In genomic region chr17:32445075-32445427, GRCh38 we compare ENCODE assay signal across 8 cellular contexts. TPM values are rescaled to one million over a fixed set of nuclear protein-coding genes. Genes with fewer than 3 reads are reported as not detected.
A peak's percentile ranks its signal among the peaks of the same experiment; 100 is the strongest.
DNase-seq lines count a peak whose midpoint lies in the region; ATAC-seq and TF ChIP-seq lines count a peak whose summit lies in the region.

No MANE protein-coding gene starts in this region.

- H3K27me3 ChIP-seq in Loucy (ENCODE audit: insufficient read depth, low read length, poor library complexity, severe bottlenecking) = peaks cover 4% of the 10 kb centered on the region
- no peaks in the 10 kb centered on the region for H3K27me3 ChIP-seq in vagina

- H3K27ac ChIP-seq in vagina = peak overlapping the region; percentile 81

- no peaks in the 10 kb centered on the region for H3K9me3 Mint-ChIP-seq in activated T-helper 1 cell treated with anti-CD3 and anti-CD28 coated beads, Interleukin-12 subunit alpha, Interleukin-12 subunit beta, Interleukin-2, Interleukin-4 antibody, amounts not matched to agents 30 ng/mL and 10 ng/mL and 1 ng/mL, durations not matched to agents 14 hours and 24 hours and 36 hours
- H3K9me3 Mint-ChIP-seq in osteocyte (ENCODE audit: unreplicated experiment) = no peaks in the 10 kb centered on the region

- H2AFZ ChIP-seq in Loucy (ENCODE audit: low read length) = peak overlapping the region; percentile 97

- H3K27me3 Mint-ChIP-seq in activated T-helper 1 cell treated with anti-CD3 and anti-CD28 coated beads, Interleukin-12 subunit alpha, Interleukin-12 subunit beta, Interleukin-2, Interleukin-4 antibody, amounts not matched to agents 30 ng/mL and 10 ng/mL and 1 ng/mL, durations not matched to agents 14 hours and 24 hours and 36 hours (ENCODE audit: insufficient read depth) = peaks cover 5% of the 10 kb centered on the region
- H3K27me3 Mint-ChIP-seq in osteocyte (ENCODE audit: unreplicated experiment) = peaks cover 11% of the 10 kb centered on the region

- H3K4me2 ChIP-seq in Loucy (ENCODE audit: low read depth, low read length, poor library complexity, severe bottlenecking) = peak overlapping the region; percentile 80

- H3K4me1 ChIP-seq in Loucy (ENCODE audit: insufficient read depth, low read length, poor library complexity, severe bottlenecking) (peaks cover 40% of the 10 kb centered on the region), vagina (peaks cover 28% of the 10 kb centered on the region)

- H3K4me1 Mint-ChIP-seq in activated T-helper 1 cell treated with anti-CD3 and anti-CD28 coated beads, Interleukin-12 subunit alpha, Interleukin-12 subunit beta, Interleukin-2, Interleukin-4 antibody, amounts not matched to agents 30 ng/mL and 10 ng/mL and 1 ng/mL, durations not matched to agents 14 hours and 24 hours and 36 hours (ENCODE audit: low read depth) = peaks cover 28% of the 10 kb centered on the region
- H3K4me1 Mint-ChIP-seq in osteocyte (ENCODE audit: unreplicated experiment) = peaks cover 25% of the 10 kb centered on the region

- H3K36me3 Mint-ChIP-seq in activated T-helper 1 cell treated with anti-CD3 and anti-CD28 coated beads, Interleukin-12 subunit alpha, Interleukin-12 subunit beta, Interleukin-2, Interleukin-4 antibody, amounts not matched to agents 30 ng/mL and 10 ng/mL and 1 ng/mL, durations not matched to agents 14 hours and 24 hours and 36 hours (ENCODE audit: low read depth) = peaks cover 29% of the 10 kb centered on the region
- H3K36me3 Mint-ChIP-seq in osteocyte (ENCODE audit: unreplicated experiment) = peaks cover 16% of the 10 kb centered on the region

- intact Hi-C loops in activated T-helper 1 cell treated with anti-CD3 and anti-CD28 coated beads, Interleukin-12 subunit alpha, Interleukin-12 subunit beta, Interleukin-2, Interleukin-4 antibody, amounts not matched to agents 30 ng/mL and 10 ng/mL and 1 ng/mL, durations not matched to agents 14 hours and 24 hours and 36 hours (cut with micrococcal nuclease) = no loop called here
- intact Hi-C loops in vagina (cut with DNase I) = no loop called here

- peak; percentile 6 for ATAC-seq in GM19452 (IDR thresholded peaks at IDR 0.05; ENCODE audit: unreplicated experiment)
- no peak for ATAC-seq in GM21619 (IDR thresholded peaks at IDR 0.05; ENCODE audit: unreplicated experiment)

- no peaks in the 10 kb centered on the region for H3F3A ChIP-seq in Loucy (ENCODE audit: low read depth)

- H3K9me3 ChIP-seq in Loucy (ENCODE audit: insufficient read depth, low read depth, low read length) = no peaks in the 10 kb centered on the region
- no peaks in the 10 kb centered on the region for H3K9me3 ChIP-seq in vagina

- DNase-seq in AG10803 (ENCODE audit: low read depth) (peak; percentile 62), germinal center (ENCODE audit: low spot score) (peak; percentile 18), osteocyte (ENCODE audit: extremely low spot score, unreplicated experiment) (no peak), vagina (ENCODE audit: extremely low spot score in 2 of 2) (no peak)
- peak; percentile 22 for DNase-seq in activated T-helper 1 cell treated with anti-CD3 and anti-CD28 coated beads, Interleukin-12 subunit alpha, Interleukin-12 subunit beta, Interleukin-2, Interleukin-4 antibody, amounts not matched to agents 30 ng/mL and 10 ng/mL and 1 ng/mL, durations not matched to agents 14 hours and 24 hours and 36 hours (ENCODE audit: low spot score)

- peaks cover 57% of the 10 kb centered on the region for H3K79me2 ChIP-seq in Loucy (ENCODE audit: insufficient read depth, low read length)

- H3K4me3 ChIP-seq in AG10803 (ENCODE audit: low read length) (peak overlapping the region; percentile 91), Loucy (ENCODE audit: low read length, poor library complexity, severe bottlenecking) (peak overlapping the region; percentile 95), vagina (peak overlapping the region; percentile 72 to 99)

- H3K4me3 Mint-ChIP-seq in activated T-helper 1 cell treated with anti-CD3 and anti-CD28 coated beads, Interleukin-12 subunit alpha, Interleukin-12 subunit beta, Interleukin-2, Interleukin-4 antibody, amounts not matched to agents 30 ng/mL and 10 ng/mL and 1 ng/mL, durations not matched to agents 14 hours and 24 hours and 36 hours = peak overlapping the region; percentile 94
- peak overlapping the region; percentile 88 for H3K4me3 Mint-ChIP-seq in osteocyte (ENCODE audit: unreplicated experiment)

- peaks cover 15% of the 10 kb centered on the region for H3K36me3 ChIP-seq in Loucy (ENCODE audit: insufficient read depth, low read length)
- H3K36me3 ChIP-seq in vagina = peaks cover 0 to 19% of the 10 kb centered on the region in 2 donors

- peak; percentile 20 for TF ChIP-seq CTCF in AG10803 (conservative IDR thresholded peaks at IDR 0.05; ENCODE audit: low read length)
- no peak for TF ChIP-seq CTCF in Loucy (conservative IDR thresholded peaks at IDR 0.05; ENCODE audit: low read length)
- TF ChIP-seq CTCF in osteocyte (IDR thresholded peaks at IDR 0.05) = no peak
- no peak for TF ChIP-seq CTCF in vagina (IDR thresholded peaks at IDR 0.05)

- peak overlapping the region; percentile 86 for H3K27ac Mint-ChIP-seq in activated T-helper 1 cell treated with anti-CD3 and anti-CD28 coated beads, Interleukin-12 subunit alpha, Interleukin-12 subunit beta, Interleukin-2, Interleukin-4 antibody, amounts not matched to agents 30 ng/mL and 10 ng/mL and 1 ng/mL, durations not matched to agents 14 hours and 24 hours and 36 hours
- H3K27ac Mint-ChIP-seq in osteocyte (ENCODE audit: unreplicated experiment) = peak overlapping the region; percentile 85

- H3K9me2 ChIP-seq in Loucy (replicated peaks; ENCODE audit: low read depth, low read length) = no peaks in the 10 kb centered on the region

- peak overlapping the region; percentile 96 for H3K9ac ChIP-seq in Loucy (ENCODE audit: low read depth, low read length, poor library complexity, severe bottlenecking)

- TF ChIP-seq POLR2A in vagina (IDR thresholded peaks at IDR 0.05) = no peak

- H4K20me1 ChIP-seq in Loucy (ENCODE audit: insufficient read depth, low read length, poor library complexity, severe bottlenecking) = peaks cover 38% of the 10 kb centered on the region

RNA-seq across cellular contexts. Expression of gene PSMD11, which starts 0.7 kb away (rescaled TPM):
- 190 and 198 TPM in 2 replicates for total RNA-seq in activated T-helper 1 cell treated with anti-CD3 and anti-CD28 coated beads, Interleukin-12 subunit alpha, Interleukin-12 subunit beta, Interleukin-2, Interleukin-4 antibody, amounts not matched to agents 30 ng/mL and 10 ng/mL and 1 ng/mL, durations not matched to agents 14 hours and 24 hours and 36 hours
- total RNA-seq in osteocyte (81.6 and 85.0 TPM in 2 replicates), vagina (46.9 TPM)

RNA-seq across cellular contexts. Expression of gene CDK5R1, which starts 41.7 kb away (rescaled TPM):
- 6.1 and 7.1 TPM in 2 replicates for total RNA-seq in activated T-helper 1 cell treated with anti-CD3 and anti-CD28 coated beads, Interleukin-12 subunit alpha, Interleukin-12 subunit beta, Interleukin-2, Interleukin-4 antibody, amounts not matched to agents 30 ng/mL and 10 ng/mL and 1 ng/mL, durations not matched to agents 14 hours and 24 hours and 36 hours
- total RNA-seq in osteocyte (1.4 and 1.8 TPM in 2 replicates), vagina (4.9 TPM)

Comparison
In these comparisons a context has a peak if more than half of its experiments do, and no peak if none do; other contexts are left out.
1. DNase-seq: peak in AG10803 (single experiment), activated T-helper 1 cell treated with anti-CD3 and anti-CD28 coated beads, Interleukin-12 subunit alpha, Interleukin-12 subunit beta, Interleukin-2, Interleukin-4 antibody, amounts not matched to agents 30 ng/mL and 10 ng/mL and 1 ng/mL, durations not matched to agents 14 hours and 24 hours and 36 hours (single experiment) and germinal center (single experiment); none in osteocyte (single experiment) and vagina (0 of 2).
2. Peak in every context shown above with its lines, with median percentiles within 50 percentile points of each other: H3K4me3 ChIP-seq.